Comparison of ENCODE assay signal across 12 cellular contexts in genomic region chr12:39628836-39629235, GRCh38. TPM values are rescaled to one million over a fixed set of nuclear protein-coding genes. Genes with fewer than 3 reads are reported as not detected.
DNase-seq lines count a peak whose midpoint lies in the region; ATAC-seq and TF ChIP-seq lines count a peak whose summit lies in the region.
"Had no signal": no experiment of that assay in that cellular context is flagged by ENCODE, and none has a peak within 500 bp of the region (broad histone marks: within the 10 kb centered on the region; RNA-seq: fewer than 3 reads in every experiment).

No MANE protein-coding gene starts in this region.

- peak overlapping the region; percentile 80 for H3K27ac Mint-ChIP-seq in CD4-positive, alpha-beta T cell
- peak overlapping the region; percentile 78 for H3K27ac Mint-ChIP-seq in central memory CD8-positive, alpha-beta T cell (ENCODE audit: low read depth)
- no peak overlapping the region for H3K27ac Mint-ChIP-seq in H9

- no peak overlapping the region for H3K18ac ChIP-seq in H9 (ENCODE audit: insufficient read length, low read depth, low read length)

- ATAC-seq in CD4-positive, alpha-beta T cell (ENCODE audit: poor library complexity), result peak; percentile 77
- ATAC-seq in GM18868 (IDR thresholded peaks at IDR 0.05; ENCODE audit: unreplicated experiment), result peak; percentile 56
- peak; percentile 81 for ATAC-seq in central memory CD8-positive, alpha-beta T cell (replicated peaks; ENCODE audit: extremely low read depth, poor library complexity, severe bottlenecking)
- no peak for ATAC-seq in HG02571 (IDR thresholded peaks at IDR 0.05; ENCODE audit: unreplicated experiment)
- ATAC-seq: HCT116, lower lobe of right lung had no signal

- no peak overlapping the region for H2AFZ ChIP-seq in H9 (ENCODE audit: low read length)

- H3K56ac ChIP-seq in H9 (ENCODE audit: insufficient read length, low read depth, low read length), result no peak overlapping the region

- H3K79me2 ChIP-seq in H9 (ENCODE audit: insufficient read depth, low read length), result no peaks in the 10 kb centered on the region

- H3K36me3 Mint-ChIP-seq in CD4-positive, alpha-beta T cell (ENCODE audit: low read depth), result no peaks in the 10 kb centered on the region
- H3K36me3 Mint-ChIP-seq in central memory CD8-positive, alpha-beta T cell (ENCODE audit: insufficient read depth), result peaks cover 1% of the 10 kb centered on the region
- H3K36me3 Mint-ChIP-seq in H9 (ENCODE audit: insufficient read depth in 1 of 3, low read depth in 3 of 3), result no peaks in the 10 kb centered on the region

- no peak for DNase-seq in CD4-positive, alpha-beta T cell
- DNase-seq in NAMALWA (ENCODE audit: low spot score) (peak; percentile 27), HK-2 (ENCODE audit: unreplicated experiment) (no peak), H9 (no peak), UCSD-AML1 (lab: John Stamatoyannopoulos, UW; ENCODE audit: unreplicated experiment) (no peak)
- DNase-seq in central memory CD8-positive, alpha-beta T cell (ENCODE audit: low spot score in 2 of 2), result no peak
- DNase-seq: caudate nucleus, lower lobe of right lung, ovary had no signal

- H4K8ac ChIP-seq in H9 (replicated peaks; ENCODE audit: insufficient read length, low read depth, low read length), result no peak overlapping the region

- H3K9me3 ChIP-seq in CD4-positive, alpha-beta T cell (ENCODE audit: control insufficient read depth, low read length), result no peaks in the 10 kb centered on the region
- no peaks in the 10 kb centered on the region for H3K9me3 ChIP-seq in H9 (ENCODE audit: control insufficient read depth, low read depth, low read length)
- H3K9me3 ChIP-seq: lower lobe of right lung, ovary had no signal

- H4K20me1 ChIP-seq in H9 (ENCODE audit: control insufficient read depth, insufficient read depth, insufficient read length), result no peaks in the 10 kb centered on the region

- no peak overlapping the region for H4K5ac ChIP-seq in H9 (ENCODE audit: insufficient read length, low read depth, low read length)

- H2BK5ac ChIP-seq in H9 (ENCODE audit: insufficient read length, low read length), result no peak overlapping the region

- no peaks in the 10 kb centered on the region for H3K79me1 ChIP-seq in H9 (ENCODE audit: insufficient read depth, low read depth, low read length, poor library complexity, severe bottlenecking)

- H3K27me3 ChIP-seq in CD4-positive, alpha-beta T cell (ENCODE audit: control insufficient read depth, insufficient read depth, low read length), result no peaks in the 10 kb centered on the region
- no peaks in the 10 kb centered on the region for H3K27me3 ChIP-seq in H9 (ENCODE audit: insufficient read depth, low read length)
- H3K27me3 ChIP-seq: ovary had no signal

- CTCF ChIA-PET in CD4-positive, alpha-beta T cell (lab: Charles Lee), result interaction anchor here (2.2 kb wide), 1 partner anchor 9 kb away, joined by 11 read pairs; the partner anchor contains the start of gene ABCD2

- H3K9me3 Mint-ChIP-seq in CD4-positive, alpha-beta T cell, result no peaks in the 10 kb centered on the region
- no peaks in the 10 kb centered on the region for H3K9me3 Mint-ChIP-seq in central memory CD8-positive, alpha-beta T cell
- H3K9me3 Mint-ChIP-seq in H9, result no peaks in the 10 kb centered on the region; a peak in 1 of 5 replicates

- H2BK12ac ChIP-seq in H9 (ENCODE audit: insufficient read length, low read depth, low read length), result no peak overlapping the region

- H3K4me1 ChIP-seq in H9 (ENCODE audit: insufficient read depth, low read length), result no peaks in the 10 kb centered on the region
- H3K4me1 ChIP-seq: lower lobe of right lung had no signal

- no peak overlapping the region for H3K14ac ChIP-seq in H9 (ENCODE audit: insufficient read depth, low read length)

- H3K4me3 Mint-ChIP-seq in CD4-positive, alpha-beta T cell, result peak overlapping the region; percentile 46
- peak overlapping the region; percentile 44 for H3K4me3 Mint-ChIP-seq in central memory CD8-positive, alpha-beta T cell
- no peak overlapping the region for H3K4me3 Mint-ChIP-seq in H9

- no peak overlapping the region for H2AK5ac ChIP-seq in H9 (ENCODE audit: insufficient read length, low read length)

- H2BK20ac ChIP-seq in H9 (ENCODE audit: low read depth, low read length, poor library complexity, severe bottlenecking), result no peak overlapping the region

- peaks cover 46% of the 10 kb centered on the region for H3K4me1 Mint-ChIP-seq in CD4-positive, alpha-beta T cell (ENCODE audit: low read depth)
- peaks cover 36% of the 10 kb centered on the region for H3K4me1 Mint-ChIP-seq in central memory CD8-positive, alpha-beta T cell
- H3K4me1 Mint-ChIP-seq in H9, result peaks cover 6% of the 10 kb centered on the region in 2 experiments; a peak in 3 of 4 replicates

- H3K27ac ChIP-seq in CD4-positive, alpha-beta T cell (ENCODE audit: low read depth, low read length), result no peak overlapping the region
- H3K27ac ChIP-seq in H9 (ENCODE audit: insufficient read length, low read depth, low read length), result no peak overlapping the region
- H3K27ac ChIP-seq: lower lobe of right lung, ovary had no signal

- H3K23ac ChIP-seq in H9 (ENCODE audit: insufficient read length, low read depth, low read length), result no peak overlapping the region

- POLR2A ChIA-PET in CD4-positive, alpha-beta T cell (lab: Charles Lee), result interaction anchor here (0.9 to 2.6 kb wide), 3 partner anchors 9 to 55 kb away, joined by 4 to 33 read pairs (median 5); partner anchors contain the start of gene ABCD2

- no CpG with 5 or more reads among the region's 1 CpG for WGBS in H9 (ENCODE audit: extremely low coverage, insufficient read length, low lambda C conversion rate)

- H3K9ac ChIP-seq in H9 (ENCODE audit: extremely low read depth, insufficient read length, low read length), result no peak overlapping the region

- no peaks in the 10 kb centered on the region for H3K23me2 ChIP-seq in H9 (ENCODE audit: insufficient read length, low read depth, low read length, poor library complexity, severe bottlenecking)

- intact Hi-C loops in CD4-positive, alpha-beta T cell (cut with DNase I, micrococcal nuclease), result loop anchor here in 1 of 2 experiments (10.0 kb wide), 1 partner anchor 56 kb away; no protein-coding TSS in a partner anchor

- TF ChIP-seq CTCF in CD4-positive, alpha-beta T cell (IDR thresholded peaks at IDR 0.05), result no peak
- TF ChIP-seq CTCF in H9 (conservative IDR thresholded peaks at IDR 0.05), result no peak

- H4K91ac ChIP-seq in H9 (ENCODE audit: insufficient read length, low read depth, low read length), result no peak overlapping the region

- H3K4me2 ChIP-seq in H9 (ENCODE audit: insufficient read depth, insufficient read length, low read length), result no peak overlapping the region

- no peaks in the 10 kb centered on the region for H3K27me3 Mint-ChIP-seq in CD4-positive, alpha-beta T cell
- no peaks in the 10 kb centered on the region for H3K27me3 Mint-ChIP-seq in central memory CD8-positive, alpha-beta T cell
- no peaks in the 10 kb centered on the region for H3K27me3 Mint-ChIP-seq in H9 (ENCODE audit: low read depth)

- no peak overlapping the region for H2BK120ac ChIP-seq in H9 (ENCODE audit: low read depth, low read length, poor library complexity, severe bottlenecking)

- no peak overlapping the region for H3T11ph ChIP-seq in H9 (ENCODE audit: low read length)

- no peak overlapping the region for H2BK15ac ChIP-seq in H9 (ENCODE audit: low read depth, low read length)

- H3K4ac ChIP-seq in H9 (ENCODE audit: low read depth, low read length), result no peak overlapping the region

RNA-seq across cellular contexts. Expression of gene ABCD2, which starts 9.2 kb away (rescaled TPM):
- 1 to 10 TPM; 1.6 to 2.2 TPM for total RNA-seq in CD4-positive, alpha-beta T cell
- not detected in 2 replicates for total RNA-seq in H9 (2021)

Comparison
In these comparisons a context has a peak if more than half of its experiments do, and no peak if none do; other contexts are left out.
1. H3K27ac Mint-ChIP-seq: peak in CD4-positive, alpha-beta T cell (single experiment) and central memory CD8-positive, alpha-beta T cell (single experiment); none in H9 (0 of 3).
2. H3K4me3 Mint-ChIP-seq: peak in CD4-positive, alpha-beta T cell (single experiment) and central memory CD8-positive, alpha-beta T cell (single experiment); none in H9 (0 of 2).